In genomic region chrX:118495958-118496762, GRCh38 we compare ENCODE assay signal across 8 cellular contexts. TPM values are rescaled to one million over a fixed set of nuclear protein-coding genes. Genes with fewer than 3 reads are reported as not detected.
DNase-seq lines count a peak whose midpoint lies in the region; ATAC-seq, FAIRE-seq and TF ChIP-seq lines count a peak whose summit lies in the region.

No MANE protein-coding gene starts in this region.

- H3K36me3 Mint-ChIP-seq in astrocyte (ENCODE audit: low read depth, unreplicated experiment): no peaks in the 10 kb centered on the region

- peak; percentile 66 for ATAC-seq in GM21447 (IDR thresholded peaks at IDR 0.05; ENCODE audit: unreplicated experiment)

- DNase-seq in D341Med (ENCODE audit: low spot score) (peak; percentile 50), KBM-7 (peak; percentile 75), T-helper 1 cell (peak; percentile 51 to 87 (median 68)), astrocyte (ENCODE audit: low read depth) (no peak), kidney (peak; percentile 87), GDM1 (lab: John Stamatoyannopoulos, UW) (no peak)
- peak; percentile 77 for DNase-seq in stimulated activated CD4-positive, alpha-beta T cell treated with anti-CD3 and anti-CD28 coated beads, Interleukin-1b, Interleukin-23, amount 100 ng/mL, for 48 hours

- peaks cover 9% of the 10 kb centered on the region for H3K4me1 ChIP-seq in astrocyte (ENCODE audit: insufficient read depth, low read length)
- H3K4me1 ChIP-seq in kidney (ENCODE audit: control insufficient read depth in 1 of 2, insufficient read depth in 1 of 2, low read depth in 1 of 2, low read length in 2 of 2): peaks cover 0 to 3% of the 10 kb centered on the region in 2 donors

- H3K9me3 ChIP-seq in astrocyte (ENCODE audit: insufficient read depth, low read depth, low read length) (no peaks in the 10 kb centered on the region), kidney (ENCODE audit: control insufficient read depth in 1 of 2, low read length in 2 of 2) (no peaks in the 10 kb centered on the region)

- H3K4me1 Mint-ChIP-seq in astrocyte (ENCODE audit: low read depth, unreplicated experiment): no peaks in the 10 kb centered on the region

- H3K27me3 Mint-ChIP-seq in astrocyte (ENCODE audit: low read depth, unreplicated experiment): peaks cover 7% of the 10 kb centered on the region

- H3K36me3 ChIP-seq in astrocyte (ENCODE audit: insufficient read depth, low read length) (no peaks in the 10 kb centered on the region), kidney (ENCODE audit: control insufficient read depth in 1 of 2, insufficient read depth in 2 of 2, low read length in 2 of 2) (no peaks in the 10 kb centered on the region)

- no peak for FAIRE-seq in astrocyte (lab: Jason Lieb, UNC)
- no peak for FAIRE-seq in kidney (lab: Jason Lieb, UNC)

- intact Hi-C loops in kidney (cut with DNase I): no loop called here

- H3K27ac Mint-ChIP-seq in astrocyte (ENCODE audit: unreplicated experiment): no peak overlapping the region

- H3K9ac ChIP-seq in astrocyte (ENCODE audit: low read length) (peak overlapping the region; percentile 73), kidney (ENCODE audit: low read length in 2 of 2) (no peak overlapping the region)

- peak overlapping the region; percentile 94 for H3K4me2 ChIP-seq in astrocyte (ENCODE audit: low read length)

- H3K27ac ChIP-seq in astrocyte (ENCODE audit: low read depth, low read length): no peak overlapping the region
- H3K27ac ChIP-seq in kidney (ENCODE audit: low read depth in 2 of 2, low read length in 2 of 2): peak overlapping the region in 1 of 2 donors; percentile 32

- H3K4me3 ChIP-seq in astrocyte (ENCODE audit: insufficient read depth, low read depth, low read length) (peak overlapping the region; percentile 71), kidney (ENCODE audit: low read length in 2 of 2) (peak overlapping the region; percentile 53 to 55)

- TF ChIP-seq CTCF in astrocyte (IDR thresholded peaks at IDR 0.05; ENCODE audit: insufficient read depth, low read depth, low read length): no peak
- TF ChIP-seq CTCF in kidney (IDR thresholded peaks at IDR 0.05; ENCODE audit: borderline replicate concordance, extremely low read depth, insufficient read depth): no peak

- H3K27me3 ChIP-seq in astrocyte (ENCODE audit: insufficient read depth, low read length): no peaks in the 10 kb centered on the region

- H2AFZ ChIP-seq in astrocyte (ENCODE audit: low read depth, low read length): peak overlapping the region; percentile 85

- no peaks in the 10 kb centered on the region for H4K20me1 ChIP-seq in astrocyte (ENCODE audit: insufficient read depth, low read length)

- H3K79me2 ChIP-seq in astrocyte (ENCODE audit: insufficient read depth, low read length): no peaks in the 10 kb centered on the region

- peak overlapping the region; percentile 86 for H3K4me3 Mint-ChIP-seq in astrocyte (ENCODE audit: unreplicated experiment)

- in situ Hi-C loops in KBM-7 (cut with MboI; ENCODE audit: low pct_unique_long_range_greater_than_20kb, low sequenced_read_pairs): no loop called here

- H3K9me3 Mint-ChIP-seq in astrocyte (ENCODE audit: unreplicated experiment): no peaks in the 10 kb centered on the region

RNA-seq across cellular contexts. Expression of gene DOCK11, which starts 0.5 kb away (rescaled TPM):
- total RNA-seq in astrocyte (4.7 and 5.3 TPM in 2 replicates), kidney (49.5 TPM)
- 11.4 TPM for polyA plus RNA-seq in kidney (ENCODE audit: insufficient read depth, low read depth, low replicate concordance)

Comparison
In these comparisons a context has a peak if more than half of its experiments do, and no peak if none do; other contexts are left out.
1. DNase-seq: peak in D341Med (single experiment), KBM-7 (single experiment), T-helper 1 cell (5 of 5), kidney (single experiment) and stimulated activated CD4-positive, alpha-beta T cell treated with anti-CD3 and anti-CD28 coated beads, Interleukin-1b, Interleukin-23, amount 100 ng/mL, for 48 hours (single experiment); none in astrocyte (single experiment) and GDM1 (single experiment).